21 cellular contexts compared by ENCODE assay signal in genomic region chr17:27549251-27549919, GRCh38.
DNase-seq lines count a peak whose midpoint lies in the region; ATAC-seq and TF ChIP-seq lines count a peak whose summit lies in the region.
"Had no signal": no experiment of that assay in that cellular context is flagged by ENCODE, and none has a peak within 500 bp of the region (broad histone marks: within the 10 kb centered on the region; RNA-seq: fewer than 3 reads in every experiment).

No MANE protein-coding gene starts in this region.

- no peaks in the 10 kb centered on the region for H3K9me3 ChIP-seq in ovary
- H3K9me3 ChIP-seq in tibial artery = no peaks in the 10 kb centered on the region
- H3K9me3 ChIP-seq: esophagus squamous epithelium, heart right ventricle, upper lobe of left lung had no signal

- TF ChIP-seq POLR2A in ovary (IDR thresholded peaks at IDR 0.05) = no peak

- peaks cover 15% of the 10 kb centered on the region for H3K4me1 ChIP-seq in ovary (ENCODE audit: insufficient read depth)
- peaks cover 0 to 37% (median 20%) of the 10 kb centered on the region in 4 donors for H3K4me1 ChIP-seq in tibial artery

- no peaks in the 10 kb centered on the region for H3K27me3 ChIP-seq in ovary
- no peaks in the 10 kb centered on the region for H3K27me3 ChIP-seq in tibial artery
- H3K27me3 ChIP-seq: esophagus squamous epithelium, heart right ventricle, upper lobe of left lung had no signal

- 56 to 68% (median 65%) methylated on average over 10 of the region's 10 CpGs for WGBS in ovary, 3 donors

- TF ChIP-seq EP300 in ovary (IDR thresholded peaks at IDR 0.05) = no peak

- intact Hi-C loops in Right ventricle myocardium superior (cut with DNase I) (no loop called here), ovary (cut with DNase I) (no loop called here), tibial artery (cut with DNase I; ENCODE audit: low total_unique reads) (no loop called here)

- DNase-seq in cerebellar cortex (ENCODE audit: low spot score) (peak; percentile 87), Right ventricle myocardium superior (peak; percentile 84), ovary (peak in 4 of 5 donors; percentile 56 to 78 (median 70)), tibial artery (peak; percentile 57 to 87), T-helper 9 cell (no peak)
- DNase-seq: activated CD4-positive, alpha-beta T cell treated with anti-CD3 and anti-CD28 coated beads, Interleukin-2, amount 10 ng/mL, durations not matched to agents 7 days and 5 days; AML-193; amniotic stem cell; effector memory CD8-positive, alpha-beta T cell; esophagus squamous epithelium; immature natural killer cell; KBM-7; NCI-H82; SHP77 treated with DMSO at 0.1 percent for 48 hours; stimulated activated CD4-positive, alpha-beta T cell treated with anti-CD3 and anti-CD28 coated beads, Interleukin-2, amount 100 ng/mL, for 48 hours; stimulated activated naive CD4-positive, alpha-beta T cell treated with Interleukin-2 at 50 U/mL for 16 hours had no signal

- H3K4me3 ChIP-seq in ovary (no peak overlapping the region), tibial artery (no peak overlapping the region)
- H3K4me3 ChIP-seq: esophagus squamous epithelium, heart right ventricle, lung, upper lobe of left lung had no signal

- TF ChIP-seq CTCF in ovary (IDR thresholded peaks at IDR 0.05) (no peak), tibial artery (IDR thresholded peaks at IDR 0.05) (no peak)

- H3K36me3 ChIP-seq in ovary (no peaks in the 10 kb centered on the region), tibial artery (no peaks in the 10 kb centered on the region)

- ATAC-seq in Right ventricle myocardium superior (ENCODE audit: poor library complexity) (peak; percentile 64), HG03439 (IDR thresholded peaks at IDR 0.05; ENCODE audit: unreplicated experiment) (no peak), GM18861 (IDR thresholded peaks at IDR 0.05; ENCODE audit: unreplicated experiment) (no peak)
- ATAC-seq: effector memory CD8-positive, alpha-beta T cell had no signal

- H3K27ac ChIP-seq in ovary (no peak overlapping the region), tibial artery (peak overlapping the region in 1 of 2 donors; percentile 17)
- H3K27ac ChIP-seq: esophagus squamous epithelium, heart right ventricle, upper lobe of left lung had no signal
